In the genomic region with DNA sequence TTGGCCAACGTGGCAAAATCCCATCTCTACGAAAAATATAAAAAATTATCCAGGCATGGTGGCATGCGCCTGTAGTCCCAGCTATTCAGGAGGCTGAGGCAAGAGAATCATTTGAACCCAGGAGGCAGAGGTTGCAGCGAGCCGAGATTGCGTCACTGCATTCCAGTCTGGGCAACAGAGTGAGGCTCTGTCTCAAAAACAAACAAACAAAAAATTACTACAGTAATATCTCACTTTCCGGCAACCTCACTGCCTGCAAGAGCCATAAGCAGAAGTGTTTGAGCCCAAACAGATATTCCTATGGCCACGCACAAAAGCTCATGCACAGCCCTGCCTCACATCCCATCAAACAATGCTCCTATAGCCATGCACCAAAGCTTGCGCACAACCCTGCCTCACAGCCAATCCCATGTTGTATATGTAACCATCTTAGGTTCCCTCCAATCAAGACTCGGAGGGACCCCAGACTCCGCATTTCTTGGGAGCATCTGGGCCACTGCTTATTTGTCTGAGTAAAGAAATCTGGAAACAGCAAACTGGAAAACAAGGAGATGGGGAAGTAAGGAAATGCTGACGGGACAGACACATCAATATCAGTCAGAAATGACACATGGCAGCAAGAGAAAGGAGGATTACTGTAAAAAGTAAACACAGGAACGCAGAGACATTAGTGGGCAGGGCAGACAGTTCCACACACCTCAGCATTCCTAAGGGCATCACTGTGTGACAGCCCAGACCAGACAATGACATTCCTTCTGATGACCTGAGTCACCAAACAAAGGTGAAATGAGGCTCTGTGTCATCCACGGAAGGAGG, we compare ENCODE assay signal across 1 cellular context.
TF ChIP-seq lines count a peak whose summit lies in the region.

No MANE protein-coding gene starts in this region.

TF ChIP-seq in liver, 16 proteins besides CTCF, POLR2A, EP300 and RAD21 (continued from another document):
- TF ChIP-seq EGR1 (IDR thresholded peaks at IDR 0.05; ENCODE audit: low read depth in 2 of 2): no peak
- no peak for TF ChIP-seq HNF4G (IDR thresholded peaks at IDR 0.05)
- peak; percentile 66 to 73 for TF ChIP-seq HNF4A (conservative IDR thresholded peaks at IDR 0.05)
- TF ChIP-seq YY1 (IDR thresholded peaks at IDR 0.05): no peak
- TF ChIP-seq, protein P1, sequence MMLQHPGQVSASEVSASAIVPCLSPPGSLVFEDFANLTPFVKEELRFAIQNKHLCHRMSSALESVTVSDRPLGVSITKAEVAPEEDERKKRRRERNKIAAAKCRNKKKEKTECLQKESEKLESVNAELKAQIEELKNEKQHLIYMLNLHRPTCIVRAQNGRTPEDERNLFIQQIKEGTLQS (IDR thresholded peaks at IDR 0.05): peak; percentile 70
- no peak for TF ChIP-seq FOXA1 (IDR thresholded peaks at IDR 0.05)
- no peak for TF ChIP-seq TAF1 (conservative IDR thresholded peaks at IDR 0.05)
- no peak for TF ChIP-seq NR2F2 (IDR thresholded peaks at IDR 0.05)
- peak; percentile 31 to 38 for TF ChIP-seq RXRA (IDR thresholded peaks at IDR 0.05)
- TF ChIP-seq FOXA2 (IDR thresholded peaks at IDR 0.05): no peak
- no peak for TF ChIP-seq GABPA (IDR thresholded peaks at IDR 0.05 in 1 of 2, conservative IDR thresholded peaks at IDR 0.05 in 1 of 2)
- TF ChIP-seq JUND (IDR thresholded peaks at IDR 0.05): peak; percentile 11 to 32
